Comparison of ENCODE assay signal across 8 cellular contexts in genomic region chr3:195259564-195260285, GRCh38. TPM values are rescaled to one million over a fixed set of nuclear protein-coding genes. Genes with fewer than 3 reads are reported as not detected.
DNase-seq lines count a peak whose midpoint lies in the region; ATAC-seq, FAIRE-seq and TF ChIP-seq lines count a peak whose summit lies in the region.

No MANE protein-coding gene starts in this region.

- peak overlapping the region; percentile 86 for H3K27ac ChIP-seq in C4-2B

- no peak for TF ChIP-seq POLR2A in lower leg skin (IDR thresholded peaks at IDR 0.05)

- peak; percentile 100 for TF ChIP-seq CTCF in C4-2B (conservative IDR thresholded peaks at IDR 0.05)
- TF ChIP-seq CTCF in lower leg skin (IDR thresholded peaks at IDR 0.05): no peak

- FAIRE-seq in GM19239 (lab: Jason Lieb, UNC): peak; percentile 81

- peak; percentile 83 for ATAC-seq in HG03439 (IDR thresholded peaks at IDR 0.05; ENCODE audit: unreplicated experiment)

- DNase-seq in GM19239 (ENCODE audit: insufficient read length, low spot score) (peak; percentile 96), NCI-H524 (lab: John Stamatoyannopoulos, UW) (peak; percentile 81 to 89), dermis blood vessel endothelial cell (peak; percentile 97), lower leg skin (ENCODE audit: low spot score in 2 of 2) (peak; percentile 89 to 98)
- DNase-seq in activated CD4-positive, alpha-beta T cell treated with anti-CD3 and anti-CD28 coated beads, Interleukin-2, amount 50 U/mL, for 1 hour: peak; percentile 85
- peak; percentile 80 to 82 for DNase-seq in stimulated activated CD4-positive, alpha-beta T cell treated with anti-CD3 and anti-CD28 coated beads, Interleukin-4, amount 100 ng/mL, for 4 hours

- intact Hi-C loops in lower leg skin (cut with DNase I; ENCODE audit: low total_unique reads): loop anchor here (5.0 to 10.0 kb wide), 2 partner anchors 155 to 572 kb away; partner anchors contain the start of gene FAM43A

- peak overlapping the region; percentile 16 for H3K4me3 ChIP-seq in lower leg skin (ENCODE audit: low read depth, poor library complexity, severe bottlenecking)

- WGBS in lower leg skin, 2 donors: 3 to 13% methylated on average over 36 to 37 of the region's 79 CpGs

RNA-seq across cellular contexts. Expression of gene XXYLT1, which starts 11.2 kb away (rescaled TPM):
- total RNA-seq in dermis blood vessel endothelial cell: 35.7 and 50.7 TPM in 2 replicates
- total RNA-seq in lower leg skin: 10 to 100 TPM in 3 of 4 donors, 1 to 10 TPM in 1; 9.7 to 30.1 (median 17.7) TPM

Comparison
In these comparisons a context has a peak if more than half of its experiments do, and no peak if none do; other contexts are left out.
1. Peak in every context shown above with its lines: DNase-seq, ATAC-seq, H3K4me3 ChIP-seq and H3K27ac ChIP-seq.